ENCODE assay signal across 8 cellular contexts in genomic region chr1:224929335-224930237, GRCh38. TPM values are rescaled to one million over a fixed set of nuclear protein-coding genes. Genes with fewer than 3 reads are reported as not detected.
DNase-seq lines count a peak whose midpoint lies in the region; ATAC-seq lines count a peak whose summit lies in the region.

DNAH14 (plus strand) TSS chr1:224929675; CDS start chr1:224952703, 23,028 bp downstream.

- H3K36me3 Mint-ChIP-seq in activated T-helper 1 cell treated with anti-CD3 and anti-CD28 coated beads, Interleukin-12 subunit alpha, Interleukin-12 subunit beta, Interleukin-2, Interleukin-4 antibody, amounts not matched to agents 30 ng/mL and 10 ng/mL and 1 ng/mL, durations not matched to agents 14 hours and 24 hours and 36 hours (ENCODE audit: low read depth) = no peaks in the 10 kb centered on the region

- intact Hi-C loops in activated T-helper 1 cell treated with anti-CD3 and anti-CD28 coated beads, Interleukin-12 subunit alpha, Interleukin-12 subunit beta, Interleukin-2, Interleukin-4 antibody, amounts not matched to agents 30 ng/mL and 10 ng/mL and 1 ng/mL, durations not matched to agents 14 hours and 24 hours and 36 hours (cut with micrococcal nuclease) = no loop called here

- peaks cover 16% of the 10 kb centered on the region for H3K27me3 Mint-ChIP-seq in activated T-helper 1 cell treated with anti-CD3 and anti-CD28 coated beads, Interleukin-12 subunit alpha, Interleukin-12 subunit beta, Interleukin-2, Interleukin-4 antibody, amounts not matched to agents 30 ng/mL and 10 ng/mL and 1 ng/mL, durations not matched to agents 14 hours and 24 hours and 36 hours (ENCODE audit: insufficient read depth)

- ATAC-seq in HG02852 (IDR thresholded peaks at IDR 0.05; ENCODE audit: unreplicated experiment) (peak; percentile 68), HG02798 (IDR thresholded peaks at IDR 0.05; ENCODE audit: poor library complexity, unreplicated experiment) (no peak)

- no peak within 1 kb of the TSS for H3K27ac Mint-ChIP-seq in activated T-helper 1 cell treated with anti-CD3 and anti-CD28 coated beads, Interleukin-12 subunit alpha, Interleukin-12 subunit beta, Interleukin-2, Interleukin-4 antibody, amounts not matched to agents 30 ng/mL and 10 ng/mL and 1 ng/mL, durations not matched to agents 14 hours and 24 hours and 36 hours

- H3K9me3 Mint-ChIP-seq in activated T-helper 1 cell treated with anti-CD3 and anti-CD28 coated beads, Interleukin-12 subunit alpha, Interleukin-12 subunit beta, Interleukin-2, Interleukin-4 antibody, amounts not matched to agents 30 ng/mL and 10 ng/mL and 1 ng/mL, durations not matched to agents 14 hours and 24 hours and 36 hours = peaks cover 30% of the 10 kb centered on the region

- DNase-seq in GF-D8 (lab: John Stamatoyannopoulos, UW) (peak; percentile 41), NCI-H510A (lab: John Stamatoyannopoulos, UW) (peak; percentile 81), glomerular endothelial cell (ENCODE audit: extremely low read depth, low read depth, low spot score) (peak; percentile 10), occipital lobe (lab: John Stamatoyannopoulos, UW) (no peak), superior temporal gyrus (ENCODE audit: extremely low spot score) (no peak)
- no peak for DNase-seq in activated T-helper 1 cell treated with anti-CD3 and anti-CD28 coated beads, Interleukin-12 subunit alpha, Interleukin-12 subunit beta, Interleukin-2, Interleukin-4 antibody, amounts not matched to agents 30 ng/mL and 10 ng/mL and 1 ng/mL, durations not matched to agents 14 hours and 24 hours and 36 hours (ENCODE audit: low spot score)

- H3K4me3 Mint-ChIP-seq in activated T-helper 1 cell treated with anti-CD3 and anti-CD28 coated beads, Interleukin-12 subunit alpha, Interleukin-12 subunit beta, Interleukin-2, Interleukin-4 antibody, amounts not matched to agents 30 ng/mL and 10 ng/mL and 1 ng/mL, durations not matched to agents 14 hours and 24 hours and 36 hours = peak within 1 kb of the TSS; percentile 26

- no peaks in the 10 kb centered on the region for H3K4me1 Mint-ChIP-seq in activated T-helper 1 cell treated with anti-CD3 and anti-CD28 coated beads, Interleukin-12 subunit alpha, Interleukin-12 subunit beta, Interleukin-2, Interleukin-4 antibody, amounts not matched to agents 30 ng/mL and 10 ng/mL and 1 ng/mL, durations not matched to agents 14 hours and 24 hours and 36 hours (ENCODE audit: low read depth)

RNA-seq across cellular contexts. Expression of gene DNAH14, which starts in this region (rescaled TPM):
- 0.02 and 0.18 TPM in 2 replicates for total RNA-seq in activated T-helper 1 cell treated with anti-CD3 and anti-CD28 coated beads, Interleukin-12 subunit alpha, Interleukin-12 subunit beta, Interleukin-2, Interleukin-4 antibody, amounts not matched to agents 30 ng/mL and 10 ng/mL and 1 ng/mL, durations not matched to agents 14 hours and 24 hours and 36 hours
- total RNA-seq in glomerular endothelial cell (13.7 and 17.0 TPM in 2 replicates), occipital lobe (16.5 TPM)

Comparison
In these comparisons a context has a peak if more than half of its experiments do, and no peak if none do; other contexts are left out.
1. RNA of gene DNAH14 (total RNA-seq): 13.7 to 17.0 TPM in glomerular endothelial cell and 16.5 TPM in occipital lobe (single experiment); 0.02 to 0.18 TPM in activated T-helper 1 cell treated with anti-CD3 and anti-CD28 coated beads, Interleukin-12 subunit alpha, Interleukin-12 subunit beta, Interleukin-2, Interleukin-4 antibody, amounts not matched to agents 30 ng/mL and 10 ng/mL and 1 ng/mL, durations not matched to agents 14 hours and 24 hours and 36 hours; every median in the first group is over 10 times any median in the second.
2. DNase-seq: peak in GF-D8 (single experiment), NCI-H510A (single experiment) and glomerular endothelial cell (single experiment); none in activated T-helper 1 cell treated with anti-CD3 and anti-CD28 coated beads, Interleukin-12 subunit alpha, Interleukin-12 subunit beta, Interleukin-2, Interleukin-4 antibody, amounts not matched to agents 30 ng/mL and 10 ng/mL and 1 ng/mL, durations not matched to agents 14 hours and 24 hours and 36 hours (single experiment), occipital lobe (single experiment) and superior temporal gyrus (single experiment).